ENCODE assay signal across 22 cellular contexts in the genomic region with DNA sequence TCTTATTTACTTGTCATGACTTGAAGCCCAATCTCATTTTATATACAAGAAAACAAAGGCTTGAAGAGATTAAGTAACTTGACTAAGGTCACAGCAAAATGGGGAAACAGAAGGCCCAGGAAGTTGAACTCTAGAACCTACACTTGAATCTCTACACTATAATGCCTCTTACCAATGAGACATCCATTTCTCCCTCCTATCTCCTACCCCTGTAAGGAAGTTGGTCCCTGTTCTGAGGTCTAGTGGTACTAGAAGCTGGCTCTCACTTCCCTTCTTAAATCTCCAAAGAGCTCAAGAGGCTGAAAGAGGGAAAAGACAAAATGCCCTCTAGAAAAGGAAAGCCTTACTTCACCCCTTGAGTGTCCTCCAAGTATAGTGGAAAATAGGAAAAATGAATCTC. TPM values are rescaled to one million over a fixed set of nuclear protein-coding genes. Genes with fewer than 3 reads are reported as not detected.
"Had no signal": no experiment of that assay in that cellular context is flagged by ENCODE, and none has a peak within 500 bp of the region (broad histone marks: within the 10 kb centered on the region; RNA-seq: fewer than 3 reads in every experiment).

No MANE protein-coding gene starts in this region.

- DNase-seq: activated CD4-positive, alpha-beta T cell treated with anti-CD3 and anti-CD28 coated beads, Interleukin-2, amount 50 U/mL, for 1 hour; activated naive CD4-positive, alpha-beta T cell; anterior cingulate cortex; brain microvascular endothelial cell; effector CD4-positive, alpha-beta T cell; esophagus squamous epithelium; hippocampal formation; kidney; mesendoderm; right cardiac atrium; trophoblast cell had no signal

- ATAC-seq: activated CD4-positive, CD25-positive, alpha-beta regulatory T cell treated with anti-CD3 and anti-CD28 coated beads, Interleukin-2, amount 50 U/mL, for 24 hours; natural killer cell treated with Interleukin-12 subunit alpha and Interleukin-12 subunit beta and Interleukin-15 and Interleukin-18, amount 100 ng/mL, for 72 hours; right cardiac atrium had no signal

- H3K4me3 ChIP-seq: coronary artery, esophagus squamous epithelium, prostate gland, smooth muscle cell, suprapubic skin had no signal

RNA-seq across cellular contexts. Expression of gene IHH, which starts 25.5 kb away (rescaled TPM):
- total RNA-seq: activated CD8-positive, alpha-beta memory T cell treated with anti-CD3 and anti-CD28 coated beads for 36 hours; activated T-helper 1 cell treated with anti-CD3 and anti-CD28 coated beads, Interleukin-12 subunit alpha, Interleukin-12 subunit beta, Interleukin-2, Interleukin-4 antibody, amounts not matched to agents 30 ng/mL and 10 ng/mL and 1 ng/mL, durations not matched to agents 14 hours and 24 hours and 36 hours; fibroblast of villous mesenchyme; glomerular endothelial cell; right cardiac atrium had no signal

RNA-seq across cellular contexts. Expression of gene CFAP65, which starts 44.9 kb away (rescaled TPM):
- total RNA-seq: activated CD8-positive, alpha-beta memory T cell treated with anti-CD3 and anti-CD28 coated beads for 36 hours; activated T-helper 1 cell treated with anti-CD3 and anti-CD28 coated beads, Interleukin-12 subunit alpha, Interleukin-12 subunit beta, Interleukin-2, Interleukin-4 antibody, amounts not matched to agents 30 ng/mL and 10 ng/mL and 1 ng/mL, durations not matched to agents 14 hours and 24 hours and 36 hours; fibroblast of villous mesenchyme; glomerular endothelial cell; liver; natural killer cell treated with Interleukin-12 subunit alpha and Interleukin-12 subunit beta and Interleukin-15 and Interleukin-18, amount 100 ng/mL, for 72 hours; right cardiac atrium; smooth muscle cell; suprapubic skin had no signal
